In genomic region chr22:38299758-38300157, GRCh38 we compare ENCODE assay signal across 19 cellular contexts. TPM values are rescaled to one million over a fixed set of nuclear protein-coding genes. Genes with fewer than 3 reads are reported as not detected.
DNase-seq lines count a peak whose midpoint lies in the region; ATAC-seq and TF ChIP-seq lines count a peak whose summit lies in the region.
"Had no signal": no experiment of that assay in that cellular context is flagged by ENCODE, and none has a peak within 500 bp of the region (broad histone marks: within the 10 kb centered on the region; RNA-seq: fewer than 3 reads in every experiment).

No MANE protein-coding gene starts in this region.

- H3K4me3 ChIP-seq in cardiac muscle cell: no peak overlapping the region
- no peak overlapping the region for H3K4me3 ChIP-seq in mammary epithelial cell (replicated peaks in 1 of 3; ENCODE audit: insufficient read depth in 1 of 3, low read depth in 2 of 3, low read length in 3 of 3)
- H3K4me3 ChIP-seq in left lung: no peak overlapping the region
- H3K4me3 ChIP-seq in colonic mucosa: no peak overlapping the region
- H3K4me3 ChIP-seq in GM23248: no peak overlapping the region
- H3K4me3 ChIP-seq: mucosa of descending colon, prostate gland, testis had no signal

- peak overlapping the region; percentile 46 for H3K9ac ChIP-seq in mammary epithelial cell (ENCODE audit: insufficient read depth, low read length)
- no peak overlapping the region for H3K9ac ChIP-seq in colonic mucosa (ENCODE audit: low read depth in 2 of 2, low read length in 2 of 2)
- H3K9ac ChIP-seq in GM23248: no peak overlapping the region

- H3K9me3 ChIP-seq in cardiac muscle cell (ENCODE audit: low read depth) (no peaks in the 10 kb centered on the region), mammary epithelial cell (replicated peaks; ENCODE audit: insufficient read depth, low read length) (no peaks in the 10 kb centered on the region), left lung (no peaks in the 10 kb centered on the region), colonic mucosa (no peaks in the 10 kb centered on the region), GM23248 (ENCODE audit: low read depth) (no peaks in the 10 kb centered on the region)
- H3K9me3 ChIP-seq: mucosa of descending colon, prostate gland, testis had no signal

- ATAC-seq in left cardiac atrium: no peak
- ATAC-seq in left lung: peak; percentile 19
- ATAC-seq: effector memory CD8-positive, alpha-beta T cell; stimulated activated naive B cell treated with anti-CD40 and anti-IgM and Interleukin-4, amounts not matched to agents 10 μg/mL and 1 μg/mL and 100 μg/mL, for 72 hours had no signal

- in situ Hi-C loops in mammary epithelial cell (cut with MboI; ENCODE audit: low sequenced_read_pairs in 2 of 2) (loop anchor here in 1 of 2 donors (5.0 kb wide), 1 partner anchor 53 kb away; no protein-coding TSS in a partner anchor), GM23248 (cut with MboI) (no loop called here)

- TF ChIP-seq CTCF in cardiac muscle cell (IDR thresholded peaks at IDR 0.05; ENCODE audit: low read depth, low read length) (no peak), mammary epithelial cell (conservative IDR thresholded peaks at IDR 0.05 in 1 of 2, IDR thresholded peaks at IDR 0.05 in 1 of 2; ENCODE audit: extremely low read depth in 1 of 2, insufficient read depth in 1 of 2, low read depth in 1 of 2, low read length in 2 of 2) (no peak), left lung (IDR thresholded peaks at IDR 0.05) (no peak), colonic mucosa (IDR thresholded peaks at IDR 0.05) (no peak)

- H2AFZ ChIP-seq in mammary epithelial cell (ENCODE audit: low read depth, low read length): no peak overlapping the region
- H2AFZ ChIP-seq in GM23248: no peak overlapping the region

- dilution Hi-C loops in mammary epithelial cell (cut with HindIII; ENCODE audit: low sequenced_read_pairs): loop anchor here (10.0 kb wide), 2 partner anchors 115 to 205 kb away; partner anchors contain the start of gene PLA2G6

- no peaks in the 10 kb centered on the region for H3F3A ChIP-seq in GM23248 (ENCODE audit: insufficient read depth)

- no peaks in the 10 kb centered on the region for H3K27me3 ChIP-seq in cardiac muscle cell
- no peaks in the 10 kb centered on the region for H3K27me3 ChIP-seq in mammary epithelial cell (ENCODE audit: insufficient read depth, low read length)
- H3K27me3 ChIP-seq in left lung: no peaks in the 10 kb centered on the region
- no peaks in the 10 kb centered on the region for H3K27me3 ChIP-seq in colonic mucosa
- H3K27me3 ChIP-seq in GM23248 (replicated peaks; ENCODE audit: insufficient read depth): no peaks in the 10 kb centered on the region
- H3K27me3 ChIP-seq: testis had no signal

- BruUV-seq in mammary epithelial cell (replicated peaks; lab: Mats Ljungman, UMichigan): no TSS peak

- H3K4me1 ChIP-seq in cardiac muscle cell (ENCODE audit: low read depth) (no peaks in the 10 kb centered on the region), mammary epithelial cell (ENCODE audit: insufficient read depth, low read length) (peaks cover 65% of the 10 kb centered on the region), left lung (peaks cover 6 to 12% of the 10 kb centered on the region in 2 donors), colonic mucosa (peaks cover 4% of the 10 kb centered on the region), GM23248 (ENCODE audit: insufficient read depth) (peaks cover 10% of the 10 kb centered on the region)

- 34% methylated on average over 7 of the region's 12 CpGs for WGBS in mammary epithelial cell (ENCODE audit: low coverage, missing lambda C conversion rate)
- 92% methylated on average over 12 of the region's 12 CpGs for WGBS in GM23248 (ENCODE audit: low coverage in 1 of 2, low lambda C conversion rate in 2 of 2, missing lambda C conversion rate in 2 of 2), 2 experiments

- H3K36me3 ChIP-seq in cardiac muscle cell (peaks cover 82% of the 10 kb centered on the region), mammary epithelial cell (ENCODE audit: insufficient read depth, low read length) (peaks cover 50% of the 10 kb centered on the region), left lung (peaks cover 6 to 83% of the 10 kb centered on the region in 2 donors), colonic mucosa (peaks cover 31% of the 10 kb centered on the region), GM23248 (ENCODE audit: low read depth) (peaks cover 61% of the 10 kb centered on the region; the same call in 1 of the 2 replicates)

- peak overlapping the region; percentile 44 for H3K4me2 ChIP-seq in mammary epithelial cell (ENCODE audit: insufficient read depth, low read depth, low read length)
- H3K4me2 ChIP-seq in GM23248 (ENCODE audit: unreplicated experiment): no peak overlapping the region

- H3K9me2 ChIP-seq in GM23248 (ENCODE audit: insufficient read depth): no peaks in the 10 kb centered on the region

- peak overlapping the region; percentile 48 for H3K27ac ChIP-seq in cardiac muscle cell
- H3K27ac ChIP-seq in mammary epithelial cell (ENCODE audit: insufficient read depth, low read depth, low read length): peak overlapping the region; percentile 93
- H3K27ac ChIP-seq in left lung: no peak overlapping the region
- H3K27ac ChIP-seq in colonic mucosa: no peak overlapping the region
- H3K27ac ChIP-seq in GM23248: no peak overlapping the region
- H3K27ac ChIP-seq: prostate gland, testis, VCaP had no signal

- intact Hi-C loops in left cardiac atrium (cut with DNase I) (loop anchor here in 1 of 2 donors (10.0 kb wide), 1 partner anchor 185 kb away; the partner anchor contains the start of gene BAIAP2L2), mammary epithelial cell (cut with micrococcal nuclease) (loop anchor here (5.0 kb wide), 1 partner anchor 98 kb away; no protein-coding TSS in a partner anchor), left lung (cut with DNase I) (no loop called here), colonic mucosa (cut with DNase I) (no loop called here)

- DNase-seq in cardiac muscle cell (ENCODE audit: low read depth in 1 of 2, low spot score in 1 of 2) (no peak), left cardiac atrium (no peak), mammary epithelial cell (no peak), left lung (no peak), D341Med (ENCODE audit: low spot score) (no peak), colonic mucosa (no peak), GM23248 (no peak), SW 1271 (lab: John Stamatoyannopoulos, UW) (no peak)
- DNase-seq: activated CD8-positive, alpha-beta memory T cell treated with anti-CD3 and anti-CD28 coated beads, Interleukin-2, amount 50 U/mL, for 4 hours; activated naive CD8-positive, alpha-beta T cell treated with anti-CD3 and anti-CD28 coated beads, Interleukin-2, amount 10 ng/mL, durations not matched to agents 7 days and 5 days; effector memory CD8-positive, alpha-beta T cell; mucosa of descending colon; NCI-H1092 treated with DMSO at 0.1 percent for 48 hours; NCI-H2081; stimulated activated naive B cell treated with anti-CD40 and anti-IgM and Interleukin-4, amounts not matched to agents 10 μg/mL and 1 μg/mL and 100 μg/mL, for 72 hours; T-helper 2 cell; testis had no signal

- H3K79me2 ChIP-seq in mammary epithelial cell (ENCODE audit: insufficient read depth, low read length) (peaks cover 86% of the 10 kb centered on the region), GM23248 (ENCODE audit: insufficient read depth) (peaks cover 100% of the 10 kb centered on the region)

- peaks cover 2% of the 10 kb centered on the region for H4K20me1 ChIP-seq in mammary epithelial cell (ENCODE audit: insufficient read depth, low read length)
- H4K20me1 ChIP-seq in GM23248 (ENCODE audit: insufficient read depth): peaks cover 3% of the 10 kb centered on the region; the same call in 1 of the 2 replicates

- CTCF ChIA-PET in mammary epithelial cell (lab: Charles Lee; ENCODE audit: low non-redundant PET): no interaction called here

RNA-seq across cellular contexts. Expression of gene CSNK1E, which starts 17.5 kb away (rescaled TPM):
- 198 and 262 TPM in 2 replicates for total RNA-seq in cardiac muscle cell
- 179 and 193 TPM in 2 replicates for polyA plus RNA-seq in cardiac muscle cell
- total RNA-seq in left cardiac atrium: 10 to 100 TPM; 69.2 to 90.5 TPM
- total RNA-seq in mammary epithelial cell: 100 to 1,000 TPM; 156 to 370 TPM
- polyA plus RNA-seq in mammary epithelial cell: 255 TPM
- 212 TPM for polyA minus RNA-seq in mammary epithelial cell
- total RNA-seq in left lung: 100 to 1,000 TPM in 1 of 2 donors, 10 to 100 TPM in 1; 95.3 to 123 TPM
- total RNA-seq in colonic mucosa: 10 to 100 TPM; 97.0 to 97.2 TPM
- total RNA-seq in GM23248 (2014; rRNA removed; shearing (Covaris generic)): 117 and 130 TPM in 2 replicates
- 46.9 and 48.1 TPM in 2 replicates for polyA plus RNA-seq in GM23248 (2016; fragmentation: Nextera tagmentation; extraction: Ambion mirVana)

RNA-seq across cellular contexts. Expression of gene TMEM184B, which starts 26.9 kb away (rescaled TPM):
- total RNA-seq in cardiac muscle cell: 65.7 and 70.3 TPM in 2 replicates
- polyA plus RNA-seq in cardiac muscle cell: 59.6 and 68.8 TPM in 2 replicates
- total RNA-seq in left cardiac atrium: 10 to 100 TPM; 47.2 to 60.3 TPM
- total RNA-seq in mammary epithelial cell: 10 to 100 TPM; 26.2 to 68.5 TPM
- polyA plus RNA-seq in mammary epithelial cell: 41.1 TPM
- 58.2 TPM for polyA minus RNA-seq in mammary epithelial cell
- 10 to 100 TPM; 84.5 to 98.3 TPM for total RNA-seq in left lung
- total RNA-seq in colonic mucosa: 10 to 100 TPM; 58.8 to 61.6 TPM
- total RNA-seq in GM23248 (2014; rRNA removed; shearing (Covaris generic)): 73.2 and 91.0 TPM in 2 replicates
- polyA plus RNA-seq in GM23248 (2016; fragmentation: Nextera tagmentation; extraction: Ambion mirVana): 82.7 and 83.7 TPM in 2 replicates

Comparison
In these comparisons a context has a peak if more than half of its experiments do, and no peak if none do; other contexts are left out.
1. H3K27ac ChIP-seq: peak in cardiac muscle cell (single experiment) and mammary epithelial cell (single experiment); none in left lung (0 of 2), colonic mucosa (single experiment) and GM23248 (single experiment).